Comparison of ENCODE assay signal across 25 cellular contexts in the genomic region with DNA sequence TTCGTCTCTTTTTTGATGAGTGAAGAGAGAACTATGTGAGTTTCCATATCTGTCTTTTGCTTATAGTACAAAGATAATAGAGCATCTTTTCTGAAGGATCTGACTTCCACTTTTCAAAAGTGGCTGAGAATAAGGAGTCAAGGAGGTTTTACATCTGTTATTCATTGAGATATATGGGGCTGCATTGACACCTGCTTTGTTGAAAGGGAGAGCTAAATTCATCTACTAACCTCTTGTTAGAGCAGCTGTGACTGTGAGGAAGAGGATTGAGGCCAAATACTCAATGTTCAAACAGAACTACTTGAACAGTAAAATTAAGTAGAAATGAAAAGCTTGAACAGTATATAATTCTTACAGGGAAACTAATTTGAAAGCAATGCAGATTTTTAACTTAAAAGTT.
A peak's percentile ranks its signal among the peaks of the same experiment; 100 is the strongest.
DNase-seq lines count a peak whose midpoint lies in the region; ATAC-seq, FAIRE-seq and TF ChIP-seq lines count a peak whose summit lies in the region.
"Had no signal": no experiment of that assay in that cellular context is flagged by ENCODE, and none has a peak within 500 bp of the region (broad histone marks: within the 10 kb centered on the region; RNA-seq: fewer than 3 reads in every experiment).

No MANE protein-coding gene starts in this region.

- H3K27me3 ChIP-seq in OCI-LY1 (ENCODE audit: insufficient read depth, low read length): no peaks in the 10 kb centered on the region
- H3K27me3 ChIP-seq in adrenal gland: no peaks in the 10 kb centered on the region
- H3K27me3 ChIP-seq: BE2C had no signal

- TF ChIP-seq CTCF in OCI-LY1 (IDR thresholded peaks at IDR 0.05; ENCODE audit: low read length) (no peak), adrenal gland (IDR thresholded peaks at IDR 0.05) (no peak)

- H3K4me2 ChIP-seq in OCI-LY1 (ENCODE audit: low read length): peak overlapping the region; percentile 43; the same call in 1 of the 2 replicates

- peak overlapping the region; percentile 46 for H3K9ac ChIP-seq in OCI-LY1 (ENCODE audit: low read length)
- H3K9ac ChIP-seq: GM23248 had no signal

- no peak for DNase-seq in GM18507 (ENCODE audit: extremely low spot score, insufficient read length, low read depth)
- DNase-seq in T-helper 17 cell: no peak
- no peak for DNase-seq in naive B cell
- DNase-seq in adrenal gland: no peak
- no peak for DNase-seq in HuH-7 (ENCODE audit: low spot score)
- no peak for DNase-seq in HEK293T (ENCODE audit: extremely low spot score)
- DNase-seq: ACHN; BE2C; C1 segment of cervical spinal cord; CD4-positive, CD25-positive, alpha-beta regulatory T cell; CD8-positive, alpha-beta memory T cell; COR-L47; DMS 273 treated with DMSO at 0.1 percent for 48 hours; DMS53; DND-41; EL; GM23248 had no signal

- no peak for TF ChIP-seq POLR2A in adrenal gland (IDR thresholded peaks at IDR 0.05)

- peak; percentile 18 for FAIRE-seq in GM18507 (lab: Jason Lieb, UNC)
- FAIRE-seq: A204.1, GM12878, GM19239, HTR-8/SVneo had no signal

- H3K4me3 ChIP-seq in OCI-LY1 (ENCODE audit: low read depth, low read length, poor library complexity, severe bottlenecking): no peak overlapping the region
- no peak overlapping the region for H3K4me3 ChIP-seq in adrenal gland
- H3K4me3 ChIP-seq: GM12878, GM23248, HAP-1 had no signal

- H3K9me2 ChIP-seq in OCI-LY1 (ENCODE audit: low read depth, low read length): no peaks in the 10 kb centered on the region

- H3K4me3 Mint-ChIP-seq in T-helper 17 cell (no peak overlapping the region), naive B cell (no peak overlapping the region)
- H3K4me3 Mint-ChIP-seq: CD4-positive, CD25-positive, alpha-beta regulatory T cell; CD8-positive, alpha-beta memory T cell; IgD-negative memory B cell had no signal

- ATAC-seq in T-helper 17 cell (no peak), naive B cell (ENCODE audit: low read depth in 2 of 2) (no peak), GM19455 (IDR thresholded peaks at IDR 0.05; ENCODE audit: unreplicated experiment) (no peak)
- ATAC-seq: GM12878 had no signal

- WGBS in adrenal gland, 4 donors: 54 to 76% (median 59%) methylated on average over 1 of the region's 1 CpG

- no peaks in the 10 kb centered on the region for H3F3A ChIP-seq in OCI-LY1 (ENCODE audit: insufficient read depth, low read length)

- H3K27ac ChIP-seq in OCI-LY1 (ENCODE audit: low read depth, low read length, poor library complexity, severe bottlenecking) (peak overlapping the region; percentile 83), adrenal gland (no peak overlapping the region)
- H3K27ac ChIP-seq: GM23248 had no signal

- no peaks in the 10 kb centered on the region for H3K36me3 ChIP-seq in OCI-LY1 (ENCODE audit: insufficient read depth, low read length)
- H3K36me3 ChIP-seq in adrenal gland (replicated peaks in 1 of 2): no peaks in the 10 kb centered on the region
- H3K36me3 ChIP-seq: BE2C, HAP-1 had no signal

- H3K4me1 Mint-ChIP-seq in T-helper 17 cell (peaks cover 8% of the 10 kb centered on the region), naive B cell (peaks cover 6 to 12% (median 9%) of the 10 kb centered on the region in 3 donors)

- CTCF ChIA-PET in HEK293T (lab: Yijun Ruan, JAX): no interaction called here

- no peaks in the 10 kb centered on the region for H4K20me1 ChIP-seq in OCI-LY1 (ENCODE audit: insufficient read depth, low read length)

- intact Hi-C loops in adrenal gland (cut with DNase I): no loop called here

- POLR2A ChIA-PET in HEK293T (lab: Yijun Ruan, JAX): no interaction called here

- H3K4me1 ChIP-seq in OCI-LY1 (ENCODE audit: insufficient read depth, low read length, severe bottlenecking) (peaks cover 50% of the 10 kb centered on the region), adrenal gland (replicated peaks in 1 of 2) (no peaks in the 10 kb centered on the region)
- H3K4me1 ChIP-seq: BE2C, HAP-1 had no signal

- H3K36me3 Mint-ChIP-seq in T-helper 17 cell (ENCODE audit: low read depth): no peaks in the 10 kb centered on the region
- no peaks in the 10 kb centered on the region for H3K36me3 Mint-ChIP-seq in naive B cell
- H3K36me3 Mint-ChIP-seq: CD4-positive, CD25-positive, alpha-beta regulatory T cell had no signal

- no peaks in the 10 kb centered on the region for H3K79me2 ChIP-seq in OCI-LY1 (ENCODE audit: insufficient read depth, low read length)

- no peaks in the 10 kb centered on the region for H3K27me3 Mint-ChIP-seq in T-helper 17 cell
- no peaks in the 10 kb centered on the region for H3K27me3 Mint-ChIP-seq in naive B cell
- H3K27me3 Mint-ChIP-seq: CD8-positive, alpha-beta memory T cell; IgD-negative memory B cell had no signal

- no peaks in the 10 kb centered on the region for H3K9me3 ChIP-seq in OCI-LY1 (ENCODE audit: low read length)
- H3K9me3 ChIP-seq in T-helper 17 cell (ENCODE audit: control insufficient read depth, low read length, poor library complexity, severe bottlenecking): no peaks in the 10 kb centered on the region
- H3K9me3 ChIP-seq in adrenal gland (replicated peaks in 1 of 3): no peaks in the 10 kb centered on the region
- H3K9me3 ChIP-seq: BE2C, HAP-1 had no signal

- H3K27ac Mint-ChIP-seq in T-helper 17 cell (peak overlapping the region; percentile 29), naive B cell (peak overlapping the region in 4 of 6 donors; percentile 11 to 51 (median 22))
- H3K27ac Mint-ChIP-seq: CD4-positive, CD25-positive, alpha-beta regulatory T cell; IgD-negative memory B cell had no signal

- H2AFZ ChIP-seq in OCI-LY1 (ENCODE audit: low read length): peak overlapping the region; percentile 21; the same call in 1 of the 2 replicates
- H2AFZ ChIP-seq: GM23248 had no signal

- no peaks in the 10 kb centered on the region for H3K9me3 Mint-ChIP-seq in naive B cell
- H3K9me3 Mint-ChIP-seq: CD4-positive, CD25-positive, alpha-beta regulatory T cell; CD8-positive, alpha-beta memory T cell; IgD-negative memory B cell had no signal

TF ChIP-seq in HEK293T, 16 proteins besides CTCF, POLR2A, EP300 and RAD21:
- TF ChIP-seq ZNF384 (IDR thresholded peaks at IDR 0.05) (no peak), ELF4 (IDR thresholded peaks at IDR 0.05) (no peak), SP1 (IDR thresholded peaks at IDR 0.05) (no peak), NFRKB (IDR thresholded peaks at IDR 0.05) (no peak), ARNT (IDR thresholded peaks at IDR 0.05) (no peak), FOXM1 (IDR thresholded peaks at IDR 0.05; ENCODE audit: borderline replicate concordance) (no peak), TARDBP (IDR thresholded peaks at IDR 0.05) (no peak), FOXA1 (IDR thresholded peaks at IDR 0.05) (no peak), HDGF (IDR thresholded peaks at IDR 0.05; ENCODE audit: borderline replicate concordance) (no peak), FOXK2 (IDR thresholded peaks at IDR 0.05) (no peak), SUZ12 (IDR thresholded peaks at IDR 0.05) (no peak), L3MBTL2 (conservative IDR thresholded peaks at IDR 0.05) (no peak), LEF1 (IDR thresholded peaks at IDR 0.05; ENCODE audit: borderline replicate concordance) (no peak)
- TF ChIP-seq, protein P1, sequence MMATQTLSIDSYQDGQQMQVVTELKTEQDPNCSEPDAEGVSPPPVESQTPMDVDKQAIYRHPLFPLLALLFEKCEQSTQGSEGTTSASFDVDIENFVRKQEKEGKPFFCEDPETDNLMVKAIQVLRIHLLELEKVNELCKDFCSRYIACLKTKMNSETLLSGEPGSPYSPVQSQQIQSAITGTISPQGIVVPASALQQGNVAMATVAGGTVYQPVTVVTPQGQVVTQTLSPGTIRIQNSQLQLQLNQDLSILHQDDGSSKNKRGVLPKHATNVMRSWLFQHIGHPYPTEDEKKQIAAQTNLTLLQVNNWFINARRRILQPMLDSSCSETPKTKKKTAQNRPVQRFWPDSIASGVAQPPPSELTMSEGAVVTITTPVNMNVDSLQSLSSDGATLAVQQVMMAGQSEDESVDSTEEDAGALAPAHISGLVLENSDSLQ (IDR thresholded peaks at IDR 0.05): no peak
